26 cellular contexts compared by ENCODE assay signal in the genomic region with DNA sequence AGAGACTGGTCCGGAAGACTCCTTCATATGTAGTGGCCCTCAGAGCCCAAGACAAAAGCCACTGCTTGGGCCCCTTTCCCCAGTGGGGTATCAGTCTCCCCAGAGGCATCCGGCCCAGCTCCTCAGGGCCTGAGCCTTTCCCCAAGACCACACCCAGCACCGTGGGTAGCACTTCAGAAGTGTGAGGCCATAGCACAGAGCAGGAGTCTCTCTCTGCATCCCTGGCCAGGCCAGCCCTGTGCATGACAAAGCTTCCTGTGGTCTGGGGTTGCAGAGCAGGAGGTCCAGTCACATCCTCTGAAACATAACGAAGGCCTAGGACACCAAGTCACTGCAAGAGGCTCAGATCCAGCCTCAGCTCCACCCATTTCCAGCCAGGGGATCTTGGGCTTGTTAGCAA. TPM values are rescaled to one million over a fixed set of nuclear protein-coding genes. Genes with fewer than 3 reads are reported as not detected.
"Had no signal": no experiment of that assay in that cellular context is flagged by ENCODE, and none has a peak within 500 bp of the region (broad histone marks: within the 10 kb centered on the region; RNA-seq: fewer than 3 reads in every experiment).

No MANE protein-coding gene starts in this region.

- H2AFZ ChIP-seq: PC-9 had no signal

- H3K27ac ChIP-seq: PC-9, Peyer's patch, SJCRH30 had no signal

- H3K27me3 ChIP-seq: MG63, Peyer's patch, SJCRH30 had no signal

- ATAC-seq: HepG2, Right ventricle myocardium inferior, SK-N-SH treated with all-trans-retinoic acid at 6 μM for 48 hours had no signal

- H3K4me3 ChIP-seq: MG63, PC-9, Peyer's patch, SJCRH30 had no signal

- H3K4me1 ChIP-seq: Peyer's patch, SJCRH30 had no signal

- H3K36me3 ChIP-seq: MG63, Peyer's patch, SJCRH30 had no signal

- H3K4me2 ChIP-seq: PC-9 had no signal

- H3K9me3 ChIP-seq: MG63, SJCRH30 had no signal

- DNase-seq: IMR-90, Karpas-422, KG1, MG63, NCI-H1092, NCI-H1105 treated with DMSO at 0.1 percent for 48 hours, NCI-H1436, NCI-H187, NCI-H2029, NCI-H2081 treated with DMSO at 0.1 percent for 48 hours, NCI-H2171, NCI-H226, NCI-H446, NCI-H510A, NCI-H524 treated with DMSO at 0.1 percent for 48 hours, NCI-H69, NCI-H774, OCI-M1, PC-9, Peyer's patch, SHP77 treated with DMSO at 0.1 percent for 48 hours, SJCRH30 had no signal

RNA-seq across cellular contexts. Expression of a gene that starts 56.8 kb away (rescaled TPM):
- total RNA-seq: HT-29, PC-9 had no signal
